16 cellular contexts compared by ENCODE assay signal in the genomic region with DNA sequence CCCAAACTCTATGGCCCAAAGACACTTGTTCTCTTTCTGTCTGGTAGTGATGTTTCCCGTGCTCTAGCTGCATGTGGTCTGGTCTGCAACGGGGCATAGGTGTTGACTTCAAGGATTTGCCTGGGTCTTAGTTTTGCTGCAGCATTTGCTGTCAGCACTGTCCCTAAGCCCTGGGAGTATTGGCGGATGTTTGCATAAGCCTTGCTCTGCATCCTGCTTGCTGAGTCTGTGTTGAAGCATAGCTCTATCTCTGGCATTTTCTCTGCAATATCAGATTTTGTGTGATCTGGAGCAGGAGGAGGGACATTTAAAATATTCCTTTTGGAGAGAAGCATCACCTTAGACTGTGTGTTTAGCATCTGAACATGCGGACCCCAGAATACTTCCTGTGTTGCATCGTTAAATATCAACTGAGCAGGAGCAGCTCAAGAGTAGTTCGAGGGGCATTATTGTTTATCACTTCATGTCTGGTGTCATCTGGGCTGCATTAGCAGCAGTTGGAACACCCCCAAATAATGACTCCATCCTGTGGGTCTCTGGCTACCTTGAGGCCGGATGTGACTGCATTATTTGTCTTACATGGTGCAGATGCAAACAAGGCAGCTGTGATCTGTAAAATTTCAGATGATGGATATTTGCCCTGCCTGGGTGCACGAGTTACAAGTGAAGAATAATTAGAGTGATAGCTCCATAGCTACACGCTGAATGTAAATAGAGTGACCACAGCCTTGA.
A peak's percentile ranks its signal among the peaks of the same experiment; 100 is the strongest.
DNase-seq lines count a peak whose midpoint lies in the region; ATAC-seq and TF ChIP-seq lines count a peak whose summit lies in the region.
"Had no signal": no experiment of that assay in that cellular context is flagged by ENCODE, and none has a peak within 500 bp of the region (broad histone marks: within the 10 kb centered on the region; RNA-seq: fewer than 3 reads in every experiment).

No MANE protein-coding gene starts in this region.

- peaks cover 0 to 3% of the 10 kb centered on the region in 2 donors for H3K27me3 ChIP-seq in naive thymus-derived CD4-positive, alpha-beta T cell (ENCODE audit: control insufficient read depth in 2 of 2, insufficient read depth in 2 of 2, low read length in 2 of 2)
- H3K27me3 ChIP-seq: ovary, tibial artery had no signal

- peaks cover 23% of the 10 kb centered on the region for H3K27me3 Mint-ChIP-seq in activated CD8-positive, alpha-beta T cell treated with anti-CD3 and anti-CD28 coated beads for 36 hours
- peaks cover 0 to 26% (median 12%) of the 10 kb centered on the region in 5 donors for H3K27me3 Mint-ChIP-seq in naive thymus-derived CD4-positive, alpha-beta T cell

- peaks cover 6% of the 10 kb centered on the region for H3K4me1 Mint-ChIP-seq in activated CD8-positive, alpha-beta T cell treated with anti-CD3 and anti-CD28 coated beads for 36 hours (ENCODE audit: low read depth)
- H3K4me1 Mint-ChIP-seq in naive thymus-derived CD4-positive, alpha-beta T cell: peaks cover 7 to 34% (median 21%) of the 10 kb centered on the region in 7 donors

- DNase-seq in NCI-H1417 (lab: John Stamatoyannopoulos, UW): peak in 2 of 3 experiments; percentile 26 to 64
- no peak for DNase-seq in NCI-H1417 treated with DMSO at 0.1 percent for 48 hours (lab: John Stamatoyannopoulos, UW)
- DNase-seq in HFF-Myc (ENCODE audit: extremely low read depth, low read depth): peak; percentile 94
- no peak for DNase-seq in activated CD8-positive, alpha-beta T cell treated with anti-CD3 and anti-CD28 coated beads for 36 hours
- no peak for DNase-seq in naive thymus-derived CD4-positive, alpha-beta T cell
- no peak for DNase-seq in CD1c-positive myeloid dendritic cell (ENCODE audit: extremely low spot score)
- DNase-seq in NCI-H2081 treated with DMSO at 0.1 percent for 48 hours (lab: John Stamatoyannopoulos, UW): no peak
- DNase-seq in C1 segment of cervical spinal cord (lab: John Stamatoyannopoulos, UW): no peak
- DNase-seq: 8988T; activated CD8-positive, alpha-beta memory T cell treated with anti-CD3 and anti-CD28 coated beads, Interleukin-2, amount 50 U/mL, for 4 hours; NCI-H1092; NCI-H226; ovary; stimulated activated CD4-positive, alpha-beta T cell treated with anti-CD3 and anti-CD28 coated beads, Interleukin-12 subunit alpha, Interleukin-12 subunit beta, amount 100 ng/mL, for 4 hours; tibial artery had no signal

- TF ChIP-seq CTCF in HFF-Myc (IDR thresholded peaks at IDR 0.05; ENCODE audit: low read depth, low read length, missing control alignments): no peak
- no peak for TF ChIP-seq CTCF in activated CD8-positive, alpha-beta T cell treated with anti-CD3 and anti-CD28 coated beads for 36 hours (IDR thresholded peaks at IDR 0.05)

- POLR2A ChIA-PET in activated CD8-positive, alpha-beta T cell treated with anti-CD3 and anti-CD28 coated beads for 36 hours (lab: Charles Lee): no interaction called here
- POLR2A ChIA-PET in naive thymus-derived CD4-positive, alpha-beta T cell (lab: Charles Lee): interaction anchor here (0.6 kb wide), 1 partner anchor 14 kb away, joined by 3 read pairs; no protein-coding TSS in a partner anchor

- CTCF ChIA-PET in activated CD8-positive, alpha-beta T cell treated with anti-CD3 and anti-CD28 coated beads for 36 hours (lab: Charles Lee): interaction anchor here (3.1 kb wide), 1 partner anchor 59 kb away, joined by 10 read pairs; no protein-coding TSS in a partner anchor
- CTCF ChIA-PET in naive thymus-derived CD4-positive, alpha-beta T cell (lab: Charles Lee): interaction anchor here (1.4 kb wide), 1 partner anchor 19 kb away, joined by 3 read pairs; no protein-coding TSS in a partner anchor

- H3K4me1 ChIP-seq in naive thymus-derived CD4-positive, alpha-beta T cell (ENCODE audit: control insufficient read depth in 2 of 2, insufficient read depth in 2 of 2, low read length in 2 of 2): peaks cover 0 to 10% of the 10 kb centered on the region in 2 donors
- H3K4me1 ChIP-seq: tibial artery had no signal

- no peaks in the 10 kb centered on the region for H3K9me3 ChIP-seq in naive thymus-derived CD4-positive, alpha-beta T cell (ENCODE audit: control insufficient read depth in 2 of 3, low read length in 3 of 3)
- H3K9me3 ChIP-seq: ovary, tibial artery had no signal

- H3K4me3 ChIP-seq in HFF-Myc (replicated peaks; ENCODE audit: low read depth, low read length): no peak overlapping the region
- no peak overlapping the region for H3K4me3 ChIP-seq in naive thymus-derived CD4-positive, alpha-beta T cell (ENCODE audit: low read length)
- H3K4me3 ChIP-seq: ovary, tibial artery had no signal

- intact Hi-C loops in activated CD8-positive, alpha-beta T cell treated with anti-CD3 and anti-CD28 coated beads for 36 hours (cut with micrococcal nuclease): no loop called here
- intact Hi-C loops in naive thymus-derived CD4-positive, alpha-beta T cell (cut with micrococcal nuclease): no loop called here

- ATAC-seq in activated CD8-positive, alpha-beta T cell treated with anti-CD3 and anti-CD28 coated beads for 36 hours: peak; percentile 57
- ATAC-seq in naive thymus-derived CD4-positive, alpha-beta T cell: peak; percentile 45

- H3K36me3 ChIP-seq in naive thymus-derived CD4-positive, alpha-beta T cell (ENCODE audit: control insufficient read depth in 2 of 3, insufficient read depth in 3 of 3, low read length in 3 of 3): no peaks in the 10 kb centered on the region
- H3K36me3 ChIP-seq: ovary, tibial artery had no signal

- no peaks in the 10 kb centered on the region for H3K9me3 Mint-ChIP-seq in activated CD8-positive, alpha-beta T cell treated with anti-CD3 and anti-CD28 coated beads for 36 hours
- H3K9me3 Mint-ChIP-seq in naive thymus-derived CD4-positive, alpha-beta T cell: no peaks in the 10 kb centered on the region

- no peak overlapping the region for H3K4me3 Mint-ChIP-seq in activated CD8-positive, alpha-beta T cell treated with anti-CD3 and anti-CD28 coated beads for 36 hours
- H3K4me3 Mint-ChIP-seq in naive thymus-derived CD4-positive, alpha-beta T cell: no peak overlapping the region
- H3K4me3 Mint-ChIP-seq: activated naive CD8-positive, alpha-beta T cell had no signal

- H3K27ac Mint-ChIP-seq in activated CD8-positive, alpha-beta T cell treated with anti-CD3 and anti-CD28 coated beads for 36 hours: no peak overlapping the region
- H3K27ac Mint-ChIP-seq in naive thymus-derived CD4-positive, alpha-beta T cell: no peak overlapping the region
- H3K27ac Mint-ChIP-seq: activated naive CD8-positive, alpha-beta T cell had no signal

- H3K36me3 Mint-ChIP-seq in activated CD8-positive, alpha-beta T cell treated with anti-CD3 and anti-CD28 coated beads for 36 hours (ENCODE audit: low read depth): no peaks in the 10 kb centered on the region
- H3K36me3 Mint-ChIP-seq in naive thymus-derived CD4-positive, alpha-beta T cell: no peaks in the 10 kb centered on the region
- H3K36me3 Mint-ChIP-seq: activated naive CD8-positive, alpha-beta T cell had no signal

- H3K27ac ChIP-seq in naive thymus-derived CD4-positive, alpha-beta T cell (ENCODE audit: low read depth, low read length): no peak overlapping the region
- H3K27ac ChIP-seq: ovary, tibial artery had no signal

Comparison
In these comparisons a context has a peak if more than half of its experiments do, and no peak if none do; other contexts are left out.
1. DNase-seq: peak in NCI-H1417 (2 of 3) and HFF-Myc (single experiment); none in NCI-H1417 treated with DMSO at 0.1 percent for 48 hours (single experiment), activated CD8-positive, alpha-beta T cell treated with anti-CD3 and anti-CD28 coated beads for 36 hours (single experiment), naive thymus-derived CD4-positive, alpha-beta T cell (0 of 9), CD1c-positive myeloid dendritic cell (single experiment), NCI-H2081 treated with DMSO at 0.1 percent for 48 hours (single experiment) and C1 segment of cervical spinal cord (0 of 14).